In the genomic region with DNA sequence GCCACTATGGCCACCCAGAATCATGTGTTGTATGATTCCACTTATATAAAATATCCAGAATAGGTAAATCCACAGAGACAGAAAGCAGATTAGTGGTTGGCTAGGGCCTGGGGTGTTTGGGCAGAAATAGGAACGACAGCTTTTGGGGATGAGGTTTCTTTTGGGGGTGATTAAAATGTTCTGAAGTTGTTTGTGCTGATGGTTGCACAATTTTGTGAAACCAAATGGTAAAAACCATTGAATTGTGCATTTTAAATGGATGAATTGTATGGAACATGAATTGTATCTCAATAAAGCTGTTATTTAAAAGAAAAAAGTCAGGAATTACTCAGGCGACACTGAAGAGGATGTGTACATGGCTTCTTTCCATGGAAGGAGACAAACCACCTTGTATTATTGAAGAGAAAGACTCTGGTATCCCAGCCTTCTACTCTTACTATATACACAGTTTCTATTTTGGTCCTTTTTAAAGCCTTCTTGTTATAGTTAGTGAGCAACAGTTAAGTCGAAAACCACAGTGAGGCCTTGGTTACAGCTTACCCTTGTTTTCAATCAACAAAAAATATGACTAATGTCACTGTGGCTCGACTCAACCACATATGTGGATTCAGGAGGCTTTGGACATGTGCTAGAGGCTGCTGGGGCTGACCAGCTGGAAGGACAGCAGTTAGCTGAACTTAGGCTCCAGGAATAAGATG, we compare ENCODE assay signal across 1 cellular context.
TF ChIP-seq lines count a peak whose summit lies in the region.

No MANE protein-coding gene starts in this region.

TF ChIP-seq in HepG2, 621 proteins besides CTCF, POLR2A, EP300 and RAD21 (continued from another document):
- TF ChIP-seq, protein P1, sequence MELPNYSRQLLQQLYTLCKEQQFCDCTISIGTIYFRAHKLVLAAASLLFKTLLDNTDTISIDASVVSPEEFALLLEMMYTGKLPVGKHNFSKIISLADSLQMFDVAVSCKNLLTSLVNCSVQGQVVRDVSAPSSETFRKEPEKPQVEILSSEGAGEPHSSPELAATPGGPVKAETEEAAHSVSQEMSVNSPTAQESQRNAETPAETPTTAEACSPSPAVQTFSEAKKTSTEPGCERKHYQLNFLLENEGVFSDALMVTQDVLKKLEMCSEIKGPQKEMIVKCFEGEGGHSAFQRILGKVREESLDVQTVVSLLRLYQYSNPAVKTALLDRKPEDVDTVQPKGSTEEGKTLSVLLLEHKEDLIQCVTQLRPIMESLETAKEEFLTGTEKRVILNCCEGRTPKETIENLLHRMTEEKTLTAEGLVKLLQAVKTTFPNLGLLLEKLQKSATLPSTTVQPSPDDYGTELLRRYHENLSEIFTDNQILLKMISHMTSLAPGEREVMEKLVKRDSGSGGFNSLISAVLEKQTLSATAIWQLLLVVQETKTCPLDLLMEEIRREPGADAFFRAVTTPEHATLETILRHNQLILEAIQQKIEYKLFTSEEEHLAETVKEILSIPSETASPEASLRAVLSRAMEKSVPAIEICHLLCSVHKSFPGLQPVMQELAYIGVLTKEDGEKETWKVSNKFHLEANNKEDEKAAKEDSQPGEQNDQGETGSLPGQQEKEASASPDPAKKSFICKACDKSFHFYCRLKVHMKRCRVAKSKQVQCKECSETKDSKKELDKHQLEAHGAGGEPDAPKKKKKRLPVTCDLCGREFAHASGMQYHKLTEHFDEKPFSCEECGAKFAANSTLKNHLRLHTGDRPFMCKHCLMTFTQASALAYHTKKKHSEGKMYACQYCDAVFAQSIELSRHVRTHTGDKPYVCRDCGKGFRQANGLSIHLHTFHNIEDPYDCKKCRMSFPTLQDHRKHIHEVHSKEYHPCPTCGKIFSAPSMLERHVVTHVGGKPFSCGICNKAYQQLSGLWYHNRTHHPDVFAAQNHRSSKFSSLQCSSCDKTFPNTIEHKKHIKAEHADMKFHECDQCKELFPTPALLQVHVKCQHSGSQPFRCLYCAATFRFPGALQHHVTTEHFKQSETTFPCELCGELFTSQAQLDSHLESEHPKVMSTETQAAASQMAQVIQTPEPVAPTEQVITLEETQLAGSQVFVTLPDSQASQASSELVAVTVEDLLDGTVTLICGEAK (IDR thresholded peaks at IDR 0.05) = peak; percentile 23; the same call in 1 of the 2 replicates
- TF ChIP-seq, protein P1 (CRISPR knock-in tag; IDR thresholded peaks at IDR 0.05) = no peak
- TF ChIP-seq HOXA3 (CRISPR knock-in tag; IDR thresholded peaks at IDR 0.05) (no peak), MAFK (conservative IDR thresholded peaks at IDR 0.05 in 1 of 2, IDR thresholded peaks at IDR 0.05 in 1 of 2; ENCODE audit: low read length in 2 of 2) (peak; percentile 5 to 67; a peak in 2 of 4 replicates)
- TF ChIP-seq, protein P2, sequence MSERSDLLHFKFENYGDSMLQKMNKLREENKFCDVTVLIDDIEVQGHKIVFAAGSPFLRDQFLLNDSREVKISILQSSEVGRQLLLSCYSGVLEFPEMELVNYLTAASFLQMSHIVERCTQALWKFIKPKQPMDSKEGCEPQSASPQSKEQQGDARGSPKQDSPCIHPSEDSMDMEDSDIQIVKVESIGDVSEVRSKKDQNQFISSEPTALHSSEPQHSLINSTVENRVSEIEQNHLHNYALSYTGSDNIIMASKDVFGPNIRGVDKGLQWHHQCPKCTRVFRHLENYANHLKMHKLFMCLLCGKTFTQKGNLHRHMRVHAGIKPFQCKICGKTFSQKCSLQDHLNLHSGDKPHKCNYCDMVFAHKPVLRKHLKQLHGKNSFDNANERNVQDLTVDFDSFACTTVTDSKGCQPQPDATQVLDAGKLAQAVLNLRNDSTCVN (CRISPR knock-in tag; IDR thresholded peaks at IDR 0.05; ENCODE audit: borderline replicate concordance) = no peak
TF ChIP-seq in HepG2: peak in this region for 3.
